Comparison of ENCODE assay signal across 21 cellular contexts in the genomic region with DNA sequence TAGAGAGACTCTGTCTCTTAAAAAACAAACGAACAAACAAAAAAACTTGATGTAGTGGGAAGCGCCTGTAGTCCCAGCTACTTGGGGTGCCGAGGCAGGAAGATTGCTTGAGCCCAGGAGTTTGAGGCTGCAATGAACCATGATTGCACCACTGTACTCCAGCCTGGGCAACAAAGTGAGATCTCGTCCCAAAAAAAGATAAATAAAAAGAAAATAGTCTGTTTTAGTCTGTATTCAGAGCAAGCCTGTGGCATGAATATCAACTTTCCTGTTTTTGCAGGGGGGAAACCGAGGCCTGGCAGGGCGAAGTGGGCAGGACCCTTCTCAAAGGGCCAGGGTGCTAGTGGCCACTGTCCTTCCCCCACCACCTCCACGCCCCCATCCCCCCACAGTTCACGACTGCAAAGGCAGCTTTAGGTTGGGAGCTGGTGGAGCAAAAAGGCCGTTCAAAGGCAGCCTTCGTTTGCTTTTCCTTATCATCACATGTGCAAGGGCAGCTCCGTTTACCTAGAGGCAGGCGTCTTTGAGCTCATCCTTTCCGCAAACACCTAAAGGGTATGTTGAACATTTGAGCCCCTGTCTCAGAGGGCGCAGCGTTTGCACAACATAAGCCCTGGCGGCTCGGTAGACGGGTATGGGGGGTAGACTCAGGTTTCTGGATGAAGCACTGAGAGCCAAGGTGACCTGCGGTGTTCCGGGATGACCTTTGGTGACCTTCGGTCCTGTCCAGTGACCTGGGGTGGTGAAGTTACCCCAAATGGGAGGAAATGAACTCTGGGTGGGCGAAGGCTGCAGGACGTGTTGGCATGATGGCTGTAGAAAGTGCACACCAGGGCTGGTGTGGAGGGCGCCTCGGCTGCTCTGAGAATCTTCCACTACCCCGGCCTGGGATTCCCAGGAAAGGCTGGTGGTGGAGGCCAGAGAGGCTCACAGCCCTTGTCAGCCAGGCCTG. TPM values are rescaled to one million over a fixed set of nuclear protein-coding genes. Genes with fewer than 3 reads are reported as not detected.
"Had no signal": no experiment of that assay in that cellular context is flagged by ENCODE, and none has a peak within 500 bp of the region (broad histone marks: within the 10 kb centered on the region; RNA-seq: fewer than 3 reads in every experiment).

No MANE protein-coding gene starts in this region.

- FAIRE-seq: colon, keratinocyte had no signal

- ATAC-seq: activated CD8-positive, alpha-beta T cell treated with anti-CD3 and anti-CD28 coated beads, Interleukin-2, amount 10 ng/mL, durations not matched to agents 7 days and 5 days; foreskin keratinocyte; T-cell had no signal

- H3K27ac ChIP-seq: brain microvascular endothelial cell, dorsolateral prefrontal cortex, foreskin keratinocyte, ovary, thyroid gland had no signal

- H3K9me3 ChIP-seq: ovary, thyroid gland had no signal

- H3K27me3 ChIP-seq: brain microvascular endothelial cell, ovary, thyroid gland had no signal

- H3K4me3 ChIP-seq: dorsolateral prefrontal cortex, ovary, thyroid gland had no signal

- DNase-seq: activated CD4-positive, alpha-beta T cell treated with anti-CD3 and anti-CD28 coated beads, Interleukin-2, amount 10 ng/mL, durations not matched to agents 24 days and 14 days; activated CD4-positive, CD25-positive, alpha-beta regulatory T cell; activated CD8-positive, alpha-beta T cell treated with anti-CD3 and anti-CD28 coated beads, Interleukin-2, amount 10 ng/mL, durations not matched to agents 7 days and 5 days; activated naive CD4-positive, alpha-beta T cell treated with anti-CD3 and anti-CD28 coated beads for 36 hours; activated T-cell treated with anti-CD3 and anti-CD28 coated beads, Interleukin-2, amount 50 U/mL, for 24 hours; brain microvascular endothelial cell; central memory CD4-positive, alpha-beta T cell; dorsolateral prefrontal cortex; foreskin keratinocyte; glutamatergic neuron; hypothalamus; stimulated activated CD4-positive, alpha-beta T cell treated with anti-CD3 and anti-CD28 coated beads, Interleukin-12 subunit alpha, Interleukin-12 subunit beta, amount 100 ng/mL, for 4 hours; stimulated activated CD4-positive, alpha-beta T cell treated with anti-CD3 and anti-CD28 coated beads, Interleukin-1b, Interleukin-23, amount 100 ng/mL, for 48 hours; stimulated activated CD8-positive, alpha-beta memory T cell treated with anti-CD3 and anti-CD28 coated beads, Interleukin-4, amount 100 ng/mL, for 48 hours; stimulated activated naive CD4-positive, alpha-beta T cell; T-cell; thyroid gland had no signal

- H3K36me3 ChIP-seq: brain microvascular endothelial cell, ovary, thyroid gland had no signal

- H3K4me1 ChIP-seq: foreskin keratinocyte, thyroid gland had no signal

RNA-seq across cellular contexts. Expression of a gene that starts 8.7 kb away (rescaled TPM):
- total RNA-seq: activated CD4-positive, alpha-beta T cell treated with anti-CD3 and anti-CD28 coated beads, Interleukin-2, amount 10 ng/mL, durations not matched to agents 24 days and 14 days; activated CD8-positive, alpha-beta T cell treated with anti-CD3 and anti-CD28 coated beads, Interleukin-2, amount 10 ng/mL, durations not matched to agents 7 days and 5 days; activated naive CD4-positive, alpha-beta T cell treated with anti-CD3 and anti-CD28 coated beads for 36 hours; activated T-helper 2 cell treated with anti-CD3 and anti-CD28 coated beads, Interferon-gamma antibody, Interleukin-2, Interleukin-4, amounts not matched to agents 10 μg/mL and 5 μg/mL and 100 μg/mL, durations not matched to agents 14 hours and 24 hours and 36 hours had no signal
